In the genomic region with DNA sequence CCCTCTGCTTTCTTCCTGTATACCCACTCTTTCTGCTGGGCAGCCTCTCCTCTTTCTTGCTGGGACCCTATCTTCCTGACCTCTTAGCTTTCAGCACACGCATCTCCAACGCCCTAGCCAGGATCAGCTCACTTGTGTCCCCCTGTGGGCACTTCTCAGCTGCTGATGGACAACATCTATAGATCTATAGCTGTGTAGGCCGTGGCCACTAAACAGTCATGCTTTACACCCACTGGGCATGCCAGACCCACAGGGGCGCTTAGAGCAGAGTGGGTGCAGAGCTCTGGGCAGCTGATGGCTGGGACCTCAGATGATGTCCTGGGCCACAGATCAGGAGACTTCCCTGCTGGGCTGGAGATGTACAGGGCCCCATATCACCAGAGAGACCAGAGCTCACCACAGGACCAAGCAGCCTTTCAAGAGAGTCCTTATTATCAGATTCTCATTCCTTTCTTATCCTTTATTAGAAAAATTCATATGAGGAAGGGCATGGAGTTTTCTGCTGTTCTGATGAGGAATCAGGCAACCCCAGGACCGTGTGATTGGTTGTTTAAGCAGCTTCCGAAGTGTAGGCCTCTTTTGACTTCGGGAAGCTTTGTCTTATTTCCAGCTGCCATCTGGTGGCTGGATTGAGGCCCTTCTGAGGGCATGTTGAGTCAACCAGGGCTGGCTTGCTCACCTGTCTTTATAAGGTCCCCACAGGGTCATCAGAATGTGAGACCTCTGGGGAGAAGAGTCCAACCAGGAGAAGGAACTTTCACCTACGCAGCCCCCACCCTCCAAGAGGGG, we compare ENCODE assay signal across 1 cellular context.
TF ChIP-seq lines count a peak whose summit lies in the region.

No MANE protein-coding gene starts in this region.

TF ChIP-seq in GM12878, 131 proteins besides CTCF, POLR2A, EP300 and RAD21 (continued from another document):
- TF ChIP-seq SP1 (IDR thresholded peaks at IDR 0.05; ENCODE audit: low read depth, low read length): no peak
- TF ChIP-seq SMARCA5 (IDR thresholded peaks at IDR 0.05): peak; percentile 62; the same call in 1 of the 2 replicates
- no peak for TF ChIP-seq ZNF207 (IDR thresholded peaks at IDR 0.05; ENCODE audit: borderline replicate concordance)
- 0 out of 2 replicates have a peak, but pooled peaks have one; percentile 38 for TF ChIP-seq IRF4 (IDR thresholded peaks at IDR 0.05; ENCODE audit: low read depth, low read length)
- no peak for TF ChIP-seq JUND (IDR thresholded peaks at IDR 0.05; ENCODE audit: low read depth, low read length)
- TF ChIP-seq, protein P1, sequence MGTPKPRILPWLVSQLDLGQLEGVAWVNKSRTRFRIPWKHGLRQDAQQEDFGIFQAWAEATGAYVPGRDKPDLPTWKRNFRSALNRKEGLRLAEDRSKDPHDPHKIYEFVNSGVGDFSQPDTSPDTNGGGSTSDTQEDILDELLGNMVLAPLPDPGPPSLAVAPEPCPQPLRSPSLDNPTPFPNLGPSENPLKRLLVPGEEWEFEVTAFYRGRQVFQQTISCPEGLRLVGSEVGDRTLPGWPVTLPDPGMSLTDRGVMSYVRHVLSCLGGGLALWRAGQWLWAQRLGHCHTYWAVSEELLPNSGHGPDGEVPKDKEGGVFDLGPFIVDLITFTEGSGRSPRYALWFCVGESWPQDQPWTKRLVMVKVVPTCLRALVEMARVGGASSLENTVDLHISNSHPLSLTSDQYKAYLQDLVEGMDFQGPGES (IDR thresholded peaks at IDR 0.05): 0 out of 2 replicates have a peak, but pooled peaks have one; percentile 36
- TF ChIP-seq HDGF (IDR thresholded peaks at IDR 0.05): no peak
- no peak for TF ChIP-seq ZSCAN29 (IDR thresholded peaks at IDR 0.05)
- no peak for TF ChIP-seq ZNF24 (IDR thresholded peaks at IDR 0.05)
- TF ChIP-seq MXI1 (IDR thresholded peaks at IDR 0.05; ENCODE audit: low read depth, low read length): no peak
- TF ChIP-seq, protein P2, sequence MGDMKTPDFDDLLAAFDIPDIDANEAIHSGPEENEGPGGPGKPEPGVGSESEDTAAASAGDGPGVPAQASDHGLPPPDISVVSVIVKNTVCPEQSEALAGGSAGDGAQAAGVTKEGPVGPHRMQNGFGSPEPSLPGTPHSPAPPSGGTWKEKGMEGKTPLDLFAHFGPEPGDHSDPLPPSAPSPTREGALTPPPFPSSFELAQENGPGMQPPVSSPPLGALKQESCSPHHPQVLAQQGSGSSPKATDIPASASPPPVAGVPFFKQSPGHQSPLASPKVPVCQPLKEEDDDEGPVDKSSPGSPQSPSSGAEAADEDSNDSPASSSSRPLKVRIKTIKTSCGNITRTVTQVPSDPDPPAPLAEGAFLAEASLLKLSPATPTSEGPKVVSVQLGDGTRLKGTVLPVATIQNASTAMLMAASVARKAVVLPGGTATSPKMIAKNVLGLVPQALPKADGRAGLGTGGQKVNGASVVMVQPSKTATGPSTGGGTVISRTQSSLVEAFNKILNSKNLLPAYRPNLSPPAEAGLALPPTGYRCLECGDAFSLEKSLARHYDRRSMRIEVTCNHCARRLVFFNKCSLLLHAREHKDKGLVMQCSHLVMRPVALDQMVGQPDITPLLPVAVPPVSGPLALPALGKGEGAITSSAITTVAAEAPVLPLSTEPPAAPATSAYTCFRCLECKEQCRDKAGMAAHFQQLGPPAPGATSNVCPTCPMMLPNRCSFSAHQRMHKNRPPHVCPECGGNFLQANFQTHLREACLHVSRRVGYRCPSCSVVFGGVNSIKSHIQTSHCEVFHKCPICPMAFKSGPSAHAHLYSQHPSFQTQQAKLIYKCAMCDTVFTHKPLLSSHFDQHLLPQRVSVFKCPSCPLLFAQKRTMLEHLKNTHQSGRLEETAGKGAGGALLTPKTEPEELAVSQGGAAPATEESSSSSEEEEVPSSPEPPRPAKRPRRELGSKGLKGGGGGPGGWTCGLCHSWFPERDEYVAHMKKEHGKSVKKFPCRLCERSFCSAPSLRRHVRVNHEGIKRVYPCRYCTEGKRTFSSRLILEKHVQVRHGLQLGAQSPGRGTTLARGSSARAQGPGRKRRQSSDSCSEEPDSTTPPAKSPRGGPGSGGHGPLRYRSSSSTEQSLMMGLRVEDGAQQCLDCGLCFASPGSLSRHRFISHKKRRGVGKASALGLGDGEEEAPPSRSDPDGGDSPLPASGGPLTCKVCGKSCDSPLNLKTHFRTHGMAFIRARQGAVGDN (IDR thresholded peaks at IDR 0.05): no peak
- TF ChIP-seq, protein P3, sequence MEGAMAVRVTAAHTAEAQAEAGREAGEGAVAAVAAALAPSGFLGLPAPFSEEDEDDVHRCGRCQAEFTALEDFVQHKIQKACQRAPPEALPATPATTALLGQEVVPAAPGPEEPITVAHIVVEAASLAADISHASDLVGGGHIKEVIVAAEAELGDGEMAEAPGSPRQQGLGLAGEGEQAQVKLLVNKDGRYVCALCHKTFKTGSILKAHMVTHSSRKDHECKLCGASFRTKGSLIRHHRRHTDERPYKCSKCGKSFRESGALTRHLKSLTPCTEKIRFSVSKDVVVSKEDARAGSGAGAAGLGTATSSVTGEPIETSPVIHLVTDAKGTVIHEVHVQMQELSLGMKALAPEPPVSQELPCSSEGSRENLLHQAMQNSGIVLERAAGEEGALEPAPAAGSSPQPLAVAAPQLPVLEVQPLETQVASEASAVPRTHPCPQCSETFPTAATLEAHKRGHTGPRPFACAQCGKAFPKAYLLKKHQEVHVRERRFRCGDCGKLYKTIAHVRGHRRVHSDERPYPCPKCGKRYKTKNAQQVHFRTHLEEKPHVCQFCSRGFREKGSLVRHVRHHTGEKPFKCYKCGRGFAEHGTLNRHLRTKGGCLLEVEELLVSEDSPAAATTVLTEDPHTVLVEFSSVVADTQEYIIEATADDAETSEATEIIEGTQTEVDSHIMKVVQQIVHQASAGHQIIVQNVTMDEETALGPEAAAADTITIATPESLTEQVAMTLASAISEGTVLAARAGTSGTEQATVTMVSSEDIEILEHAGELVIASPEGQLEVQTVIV (IDR thresholded peaks at IDR 0.05; ENCODE audit: borderline replicate concordance, partially characterized antibody): no peak
- TF ChIP-seq FOXM1 (IDR thresholded peaks at IDR 0.05; ENCODE audit: low read depth, low read length): 0 out of 2 replicates have a peak, but pooled peaks have one; percentile 29
- TF ChIP-seq SREBF1 (IDR thresholded peaks at IDR 0.05; ENCODE audit: low read length): no peak
- no peak for TF ChIP-seq BCL11A (IDR thresholded peaks at IDR 0.05; ENCODE audit: low read depth, low read length)
- TF ChIP-seq SMC3 (IDR thresholded peaks at IDR 0.05; ENCODE audit: borderline replicate concordance, low read length): peak; percentile 100
- TF ChIP-seq, protein P4, sequence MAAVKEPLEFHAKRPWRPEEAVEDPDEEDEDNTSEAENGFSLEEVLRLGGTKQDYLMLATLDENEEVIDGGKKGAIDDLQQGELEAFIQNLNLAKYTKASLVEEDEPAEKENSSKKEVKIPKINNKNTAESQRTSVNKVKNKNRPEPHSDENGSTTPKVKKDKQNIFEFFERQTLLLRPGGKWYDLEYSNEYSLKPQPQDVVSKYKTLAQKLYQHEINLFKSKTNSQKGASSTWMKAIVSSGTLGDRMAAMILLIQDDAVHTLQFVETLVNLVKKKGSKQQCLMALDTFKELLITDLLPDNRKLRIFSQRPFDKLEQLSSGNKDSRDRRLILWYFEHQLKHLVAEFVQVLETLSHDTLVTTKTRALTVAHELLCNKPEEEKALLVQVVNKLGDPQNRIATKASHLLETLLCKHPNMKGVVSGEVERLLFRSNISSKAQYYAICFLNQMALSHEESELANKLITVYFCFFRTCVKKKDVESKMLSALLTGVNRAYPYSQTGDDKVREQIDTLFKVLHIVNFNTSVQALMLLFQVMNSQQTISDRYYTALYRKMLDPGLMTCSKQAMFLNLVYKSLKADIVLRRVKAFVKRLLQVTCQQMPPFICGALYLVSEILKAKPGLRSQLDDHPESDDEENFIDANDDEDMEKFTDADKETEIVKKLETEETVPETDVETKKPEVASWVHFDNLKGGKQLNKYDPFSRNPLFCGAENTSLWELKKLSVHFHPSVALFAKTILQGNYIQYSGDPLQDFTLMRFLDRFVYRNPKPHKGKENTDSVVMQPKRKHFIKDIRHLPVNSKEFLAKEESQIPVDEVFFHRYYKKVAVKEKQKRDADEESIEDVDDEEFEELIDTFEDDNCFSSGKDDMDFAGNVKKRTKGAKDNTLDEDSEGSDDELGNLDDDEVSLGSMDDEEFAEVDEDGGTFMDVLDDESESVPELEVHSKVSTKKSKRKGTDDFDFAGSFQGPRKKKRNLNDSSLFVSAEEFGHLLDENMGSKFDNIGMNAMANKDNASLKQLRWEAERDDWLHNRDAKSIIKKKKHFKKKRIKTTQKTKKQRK (IDR thresholded peaks at IDR 0.05; ENCODE audit: low read depth, low read length): no peak
- TF ChIP-seq RCOR1 (conservative IDR thresholded peaks at IDR 0.05; ENCODE audit: low read depth, low read length): no peak
- TF ChIP-seq SREBF2 (IDR thresholded peaks at IDR 0.05; ENCODE audit: low read length): no peak
- no peak for TF ChIP-seq SIX5 (IDR thresholded peaks at IDR 0.05; ENCODE audit: low read depth, low read length, severe bottlenecking)
- TF ChIP-seq RELA (IDR thresholded peaks at IDR 0.05; ENCODE audit: borderline replicate concordance, partially characterized antibody): peak; percentile 12
- TF ChIP-seq RB1 (IDR thresholded peaks at IDR 0.05; ENCODE audit: borderline replicate concordance): peak; percentile 25; the same call in 1 of the 2 replicates
- TF ChIP-seq, protein P5, sequence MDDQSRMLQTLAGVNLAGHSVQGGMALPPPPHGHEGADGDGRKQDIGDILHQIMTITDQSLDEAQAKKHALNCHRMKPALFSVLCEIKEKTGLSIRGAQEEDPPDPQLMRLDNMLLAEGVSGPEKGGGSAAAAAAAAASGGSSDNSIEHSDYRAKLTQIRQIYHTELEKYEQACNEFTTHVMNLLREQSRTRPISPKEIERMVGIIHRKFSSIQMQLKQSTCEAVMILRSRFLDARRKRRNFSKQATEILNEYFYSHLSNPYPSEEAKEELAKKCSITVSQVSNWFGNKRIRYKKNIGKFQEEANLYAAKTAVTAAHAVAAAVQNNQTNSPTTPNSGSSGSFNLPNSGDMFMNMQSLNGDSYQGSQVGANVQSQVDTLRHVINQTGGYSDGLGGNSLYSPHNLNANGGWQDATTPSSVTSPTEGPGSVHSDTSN (IDR thresholded peaks at IDR 0.05; ENCODE audit: insufficient replicate concordance, low read depth, low read length): no peak
- no peak for TF ChIP-seq TAF1 (IDR thresholded peaks at IDR 0.05; ENCODE audit: borderline replicate concordance, low read depth, low read length)
- no peak for TF ChIP-seq GATAD2B (conservative IDR thresholded peaks at IDR 0.05; ENCODE audit: low read depth)
